19 cellular contexts compared by ENCODE assay signal in the genomic region with DNA sequence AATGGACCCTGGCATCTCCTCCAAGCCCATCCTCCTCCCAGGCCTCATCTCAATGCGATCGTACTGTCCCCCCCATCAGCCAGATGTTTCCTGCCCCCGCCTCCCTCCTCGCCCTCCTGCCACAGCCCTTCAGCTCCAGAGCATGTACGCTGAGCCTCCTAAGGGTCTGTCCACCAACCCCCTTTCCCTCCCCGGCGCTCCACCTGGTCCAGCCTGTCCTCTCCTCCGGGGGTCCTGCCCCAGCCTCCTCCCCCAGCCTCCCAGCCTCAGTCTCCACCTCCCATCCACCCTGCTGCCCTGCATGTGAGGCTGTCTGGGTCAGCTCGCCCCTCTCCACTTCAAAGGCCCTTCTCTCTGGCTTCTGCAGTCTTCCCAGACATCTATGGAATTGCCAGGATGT.
"Had no signal": no experiment of that assay in that cellular context is flagged by ENCODE, and none has a peak within 500 bp of the region (broad histone marks: within the 10 kb centered on the region; RNA-seq: fewer than 3 reads in every experiment).

No MANE protein-coding gene starts in this region.

- ATAC-seq: left lobe of liver; natural killer cell treated with Interleukin-12 subunit alpha and Interleukin-12 subunit beta and Interleukin-15 and Interleukin-18, amount 100 ng/mL, for 72 hours; stimulated activated naive CD8-positive, alpha-beta T cell treated with anti-CD3 and anti-CD28 coated beads, Interleukin-15, amount 100 ng/mL, for 72 hours had no signal

- H3K36me3 Mint-ChIP-seq: natural killer cell treated with Interleukin-12 subunit alpha and Interleukin-12 subunit beta and Interleukin-15 and Interleukin-18, amount 100 ng/mL, for 72 hours had no signal

- H3K9me3 ChIP-seq: upper lobe of left lung had no signal

- H3K36me3 ChIP-seq: cardiac muscle cell had no signal

- H3K27me3 Mint-ChIP-seq: activated B cell treated with CpG ODN at 0.5 μM for 24 hours; activated CD4-positive, alpha-beta memory T cell treated with anti-CD3 and anti-CD28 coated beads, Interleukin-2, amount 10 ng/mL, durations not matched to agents 7 days and 5 days; activated naive CD4-positive, alpha-beta T cell treated with anti-CD3 and anti-CD28 coated beads, Interleukin-2, amount 50 U/mL, for 24 hours; natural killer cell treated with Interleukin-12 subunit alpha and Interleukin-12 subunit beta and Interleukin-15 and Interleukin-18, amount 100 ng/mL, for 72 hours; stimulated activated naive CD8-positive, alpha-beta T cell treated with anti-CD3 and anti-CD28 coated beads, Interleukin-15, amount 100 ng/mL, for 72 hours had no signal

- H3K27me3 ChIP-seq: upper lobe of left lung had no signal

- H3K9me3 Mint-ChIP-seq: activated B cell treated with CpG ODN at 0.5 μM for 24 hours; activated CD4-positive, alpha-beta memory T cell treated with anti-CD3 and anti-CD28 coated beads, Interleukin-2, amount 10 ng/mL, durations not matched to agents 7 days and 5 days; activated naive CD4-positive, alpha-beta T cell treated with anti-CD3 and anti-CD28 coated beads, Interleukin-2, amount 50 U/mL, for 24 hours; mesothelial cell of epicardium; natural killer cell treated with Interleukin-12 subunit alpha and Interleukin-12 subunit beta and Interleukin-15 and Interleukin-18, amount 100 ng/mL, for 72 hours; stimulated activated naive CD8-positive, alpha-beta T cell treated with anti-CD3 and anti-CD28 coated beads, Interleukin-15, amount 100 ng/mL, for 72 hours; T-helper 2 cell treated with Interferon-gamma antibody and Interleukin-4, amounts not matched to agents 5 μg/mL and 100 μg/mL, for 36 hours had no signal

- H3K4me3 Mint-ChIP-seq: activated B cell treated with CpG ODN at 0.5 μM for 24 hours; activated CD4-positive, alpha-beta memory T cell treated with anti-CD3 and anti-CD28 coated beads, Interleukin-2, amount 10 ng/mL, durations not matched to agents 7 days and 5 days; activated naive CD4-positive, alpha-beta T cell treated with anti-CD3 and anti-CD28 coated beads, Interleukin-2, amount 50 U/mL, for 24 hours; mesothelial cell of epicardium; natural killer cell treated with Interleukin-12 subunit alpha and Interleukin-12 subunit beta and Interleukin-15 and Interleukin-18, amount 100 ng/mL, for 72 hours; stimulated activated naive CD8-positive, alpha-beta T cell treated with anti-CD3 and anti-CD28 coated beads, Interleukin-15, amount 100 ng/mL, for 72 hours; T-helper 2 cell treated with Interferon-gamma antibody and Interleukin-4, amounts not matched to agents 5 μg/mL and 100 μg/mL, for 36 hours had no signal

- H3K27ac ChIP-seq: cardiac muscle cell had no signal

- H3K4me3 ChIP-seq: cardiac muscle cell, lung, upper lobe of left lung had no signal

- DNase-seq: activated B cell treated with CpG ODN at 0.5 μM for 24 hours; activated CD4-positive, alpha-beta memory T cell treated with anti-CD3 and anti-CD28 coated beads, Interleukin-2, amount 10 ng/mL, durations not matched to agents 7 days and 5 days; activated CD4-positive, alpha-beta T cell treated with anti-CD3 and anti-CD28 coated beads for 4 hours; activated gamma-delta T cell; activated T-cell treated with anti-CD3 and anti-CD28 coated beads, Interleukin-2, amount 50 U/mL, for 48 hours; erythroblast; foreskin melanocyte; hypothalamus; stimulated activated CD4-positive, alpha-beta T cell treated with anti-CD3 and anti-CD28 coated beads, Interleukin-12 subunit alpha, Interleukin-12 subunit beta, amount 100 ng/mL, for 4 hours; stimulated activated CD4-positive, alpha-beta T cell treated with anti-CD3 and anti-CD28 coated beads, Interleukin-1b, Interleukin-23, amount 100 ng/mL, for 48 hours; stimulated activated naive CD8-positive, alpha-beta T cell treated with anti-CD3 and anti-CD28 coated beads, Interleukin-15, amount 100 ng/mL, for 72 hours; upper lobe of left lung had no signal

- H3K27ac Mint-ChIP-seq: activated B cell treated with CpG ODN at 0.5 μM for 24 hours; activated CD4-positive, alpha-beta memory T cell treated with anti-CD3 and anti-CD28 coated beads, Interleukin-2, amount 10 ng/mL, durations not matched to agents 7 days and 5 days; activated naive CD4-positive, alpha-beta T cell treated with anti-CD3 and anti-CD28 coated beads, Interleukin-2, amount 50 U/mL, for 24 hours; mesothelial cell of epicardium; natural killer cell treated with Interleukin-12 subunit alpha and Interleukin-12 subunit beta and Interleukin-15 and Interleukin-18, amount 100 ng/mL, for 72 hours; T-helper 2 cell treated with Interferon-gamma antibody and Interleukin-4, amounts not matched to agents 5 μg/mL and 100 μg/mL, for 36 hours had no signal
